Comparison of ENCODE assay signal across 1 cellular context in the genomic region with DNA sequence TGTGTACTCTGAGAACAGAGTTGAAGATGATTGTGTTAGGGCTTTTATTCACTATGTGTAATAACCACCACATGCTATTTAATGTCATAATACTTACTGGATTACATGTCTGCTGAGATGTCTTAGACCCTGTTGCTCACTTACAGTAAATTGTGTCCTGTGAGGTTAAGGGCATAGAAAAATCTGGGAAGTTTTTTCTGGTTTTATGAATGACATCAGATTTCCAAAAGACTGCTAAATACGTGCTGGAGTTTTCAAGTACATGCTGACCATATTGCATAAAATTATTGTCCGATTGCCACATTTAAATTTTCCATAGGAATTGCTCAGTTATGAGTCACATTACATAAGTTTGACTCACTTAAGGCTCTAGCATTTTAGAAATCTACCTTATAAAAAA.
TF ChIP-seq lines count a peak whose summit lies in the region.

No MANE protein-coding gene starts in this region.

TF ChIP-seq in A549, 52 proteins besides CTCF, POLR2A, EP300 and RAD21 (continued from another document):
- TF ChIP-seq, protein P1, sequence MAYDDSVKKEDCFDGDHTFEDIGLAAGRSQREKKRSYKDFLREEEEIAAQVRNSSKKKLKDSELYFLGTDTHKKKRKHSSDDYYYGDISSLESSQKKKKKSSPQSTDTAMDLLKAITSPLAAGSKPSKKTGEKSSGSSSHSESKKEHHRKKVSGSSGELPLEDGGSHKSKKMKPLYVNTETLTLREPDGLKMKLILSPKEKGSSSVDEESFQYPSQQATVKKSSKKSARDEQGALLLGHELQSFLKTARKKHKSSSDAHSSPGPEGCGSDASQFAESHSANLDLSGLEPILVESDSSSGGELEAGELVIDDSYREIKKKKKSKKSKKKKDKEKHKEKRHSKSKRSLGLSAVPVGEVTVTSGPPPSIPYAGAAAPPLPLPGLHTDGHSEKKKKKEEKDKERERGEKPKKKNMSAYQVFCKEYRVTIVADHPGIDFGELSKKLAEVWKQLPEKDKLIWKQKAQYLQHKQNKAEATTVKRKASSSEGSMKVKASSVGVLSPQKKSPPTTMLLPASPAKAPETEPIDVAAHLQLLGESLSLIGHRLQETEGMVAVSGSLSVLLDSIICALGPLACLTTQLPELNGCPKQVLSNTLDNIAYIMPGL (CRISPR knock-in tag; IDR thresholded peaks at IDR 0.05; ENCODE audit: borderline replicate concordance) = no peak
- no peak for TF ChIP-seq ZNF302 (CRISPR knock-in tag; IDR thresholded peaks at IDR 0.05)
- TF ChIP-seq NFE2L2 (conservative IDR thresholded peaks at IDR 0.05; ENCODE audit: low read length) = no peak
- TF ChIP-seq MAZ (IDR thresholded peaks at IDR 0.05; ENCODE audit: borderline replicate concordance, low read depth, low read length) = no peak
- no peak for TF ChIP-seq HEYL (CRISPR knock-in tag; IDR thresholded peaks at IDR 0.05)
- peak; percentile 77 to 79; a peak in 3 of 5 replicates for TF ChIP-seq JUN (IDR thresholded peaks at IDR 0.05)
- TF ChIP-seq CEBPB (IDR thresholded peaks at IDR 0.05) = peak; percentile 99 to 100
- TF ChIP-seq EHF (CRISPR knock-in tag; IDR thresholded peaks at IDR 0.05) = no peak
- TF ChIP-seq POLR2AphosphoS2 (conservative IDR thresholded peaks at IDR 0.05; ENCODE audit: low read length) = no peak
- peak; percentile 44 for TF ChIP-seq SMC3 (IDR thresholded peaks at IDR 0.05)
- TF ChIP-seq KDM1A (IDR thresholded peaks at IDR 0.05; ENCODE audit: low read depth) = no peak
- peak; percentile 97 for TF ChIP-seq JUNB (IDR thresholded peaks at IDR 0.05)
- TF ChIP-seq, protein P2, sequence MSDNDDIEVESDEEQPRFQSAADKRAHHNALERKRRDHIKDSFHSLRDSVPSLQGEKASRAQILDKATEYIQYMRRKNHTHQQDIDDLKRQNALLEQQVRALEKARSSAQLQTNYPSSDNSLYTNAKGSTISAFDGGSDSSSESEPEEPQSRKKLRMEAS (IDR thresholded peaks at IDR 0.05) = peak; percentile 71
- TF ChIP-seq MYC (IDR thresholded peaks at IDR 0.05; ENCODE audit: borderline replicate concordance, low read length) = no peak
- TF ChIP-seq HOXA7 (CRISPR knock-in tag; IDR thresholded peaks at IDR 0.05) = no peak
- TF ChIP-seq HOXB5 (CRISPR knock-in tag; IDR thresholded peaks at IDR 0.05) = no peak
- no peak for TF ChIP-seq KDM5A (IDR thresholded peaks at IDR 0.05)
- TF ChIP-seq, protein P3, sequence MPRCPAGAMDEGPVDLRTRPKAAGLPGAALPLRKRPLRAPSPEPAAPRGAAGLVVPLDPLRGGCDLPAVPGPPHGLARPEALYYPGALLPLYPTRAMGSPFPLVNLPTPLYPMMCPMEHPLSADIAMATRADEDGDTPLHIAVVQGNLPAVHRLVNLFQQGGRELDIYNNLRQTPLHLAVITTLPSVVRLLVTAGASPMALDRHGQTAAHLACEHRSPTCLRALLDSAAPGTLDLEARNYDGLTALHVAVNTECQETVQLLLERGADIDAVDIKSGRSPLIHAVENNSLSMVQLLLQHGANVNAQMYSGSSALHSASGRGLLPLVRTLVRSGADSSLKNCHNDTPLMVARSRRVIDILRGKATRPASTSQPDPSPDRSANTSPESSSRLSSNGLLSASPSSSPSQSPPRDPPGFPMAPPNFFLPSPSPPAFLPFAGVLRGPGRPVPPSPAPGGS (IDR thresholded peaks at IDR 0.05) = no peak
- TF ChIP-seq, protein P4, sequence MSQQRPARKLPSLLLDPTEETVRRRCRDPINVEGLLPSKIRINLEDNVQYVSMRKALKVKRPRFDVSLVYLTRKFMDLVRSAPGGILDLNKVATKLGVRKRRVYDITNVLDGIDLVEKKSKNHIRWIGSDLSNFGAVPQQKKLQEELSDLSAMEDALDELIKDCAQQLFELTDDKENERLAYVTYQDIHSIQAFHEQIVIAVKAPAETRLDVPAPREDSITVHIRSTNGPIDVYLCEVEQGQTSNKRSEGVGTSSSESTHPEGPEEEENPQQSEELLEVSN (IDR thresholded peaks at IDR 0.05; ENCODE audit: borderline replicate concordance, low read depth) = no peak
- TF ChIP-seq, protein P5, sequence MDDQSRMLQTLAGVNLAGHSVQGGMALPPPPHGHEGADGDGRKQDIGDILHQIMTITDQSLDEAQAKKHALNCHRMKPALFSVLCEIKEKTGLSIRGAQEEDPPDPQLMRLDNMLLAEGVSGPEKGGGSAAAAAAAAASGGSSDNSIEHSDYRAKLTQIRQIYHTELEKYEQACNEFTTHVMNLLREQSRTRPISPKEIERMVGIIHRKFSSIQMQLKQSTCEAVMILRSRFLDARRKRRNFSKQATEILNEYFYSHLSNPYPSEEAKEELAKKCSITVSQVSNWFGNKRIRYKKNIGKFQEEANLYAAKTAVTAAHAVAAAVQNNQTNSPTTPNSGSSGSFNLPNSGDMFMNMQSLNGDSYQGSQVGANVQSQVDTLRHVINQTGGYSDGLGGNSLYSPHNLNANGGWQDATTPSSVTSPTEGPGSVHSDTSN (IDR thresholded peaks at IDR 0.05) = no peak
- TF ChIP-seq TFCP2L1 (CRISPR knock-in tag; IDR thresholded peaks at IDR 0.05) = no peak
- no peak for TF ChIP-seq NR3C1 (IDR thresholded peaks at IDR 0.05)
- no peak for TF ChIP-seq MAFK (IDR thresholded peaks at IDR 0.05; ENCODE audit: partially characterized antibody)
- TF ChIP-seq, protein P6, sequence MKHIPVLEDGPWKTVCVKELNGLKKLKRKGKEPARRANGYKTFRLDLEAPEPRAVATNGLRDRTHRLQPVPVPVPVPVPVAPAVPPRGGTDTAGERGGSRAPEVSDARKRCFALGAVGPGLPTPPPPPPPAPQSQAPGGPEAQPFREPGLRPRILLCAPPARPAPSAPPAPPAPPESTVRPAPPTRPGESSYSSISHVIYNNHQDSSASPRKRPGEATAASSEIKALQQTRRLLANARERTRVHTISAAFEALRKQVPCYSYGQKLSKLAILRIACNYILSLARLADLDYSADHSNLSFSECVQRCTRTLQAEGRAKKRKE (CRISPR knock-in tag; IDR thresholded peaks at IDR 0.05; ENCODE audit: low read depth) = no peak
- no peak for TF ChIP-seq RARB (CRISPR knock-in tag; IDR thresholded peaks at IDR 0.05)
